11 cellular contexts compared by ENCODE assay signal in the genomic region with DNA sequence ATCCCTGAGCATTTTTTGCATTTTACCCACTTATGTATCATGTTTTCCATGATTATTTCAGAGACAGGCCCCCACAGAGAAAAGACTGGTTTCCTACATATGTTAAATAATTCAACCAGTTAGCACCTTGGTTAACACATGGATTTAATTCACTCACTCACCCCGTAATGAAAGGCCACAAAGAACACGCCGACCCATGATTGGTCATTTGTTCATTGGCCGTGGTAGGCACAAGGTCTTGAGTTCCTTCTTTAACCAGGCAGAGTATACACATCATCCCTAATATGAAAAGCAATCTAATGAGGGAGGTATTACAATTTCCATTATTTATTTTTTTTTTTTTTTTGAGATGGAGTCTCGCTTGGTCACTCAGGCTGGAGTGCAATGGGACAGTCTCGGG.
"Had no signal": no experiment of that assay in that cellular context is flagged by ENCODE, and none has a peak within 500 bp of the region (broad histone marks: within the 10 kb centered on the region; RNA-seq: fewer than 3 reads in every experiment).

No MANE protein-coding gene starts in this region.

- ATAC-seq: gastroesophageal sphincter, left lung, Right ventricle myocardium inferior, sciatic nerve had no signal

- H3K9me3 Mint-ChIP-seq: activated B cell treated with CpG ODN at 0.5 μM for 24 hours; activated naive CD4-positive, alpha-beta T cell treated with anti-CD3 and anti-CD28 coated beads for 36 hours; dendritic cell treated with granulocyte-macrophage colony-stimulating factor and Interleukin-4, amounts not matched to agents 40 ng/mL and 50 ng/mL, for 4 days had no signal

- H3K27me3 Mint-ChIP-seq: activated B cell treated with CpG ODN at 0.5 μM for 24 hours; dendritic cell treated with granulocyte-macrophage colony-stimulating factor and Interleukin-4, amounts not matched to agents 40 ng/mL and 50 ng/mL, for 4 days had no signal

- H3K4me3 Mint-ChIP-seq: activated B cell treated with CpG ODN at 0.5 μM for 24 hours; activated naive CD4-positive, alpha-beta T cell treated with anti-CD3 and anti-CD28 coated beads for 36 hours; dendritic cell treated with granulocyte-macrophage colony-stimulating factor and Interleukin-4, amounts not matched to agents 40 ng/mL and 50 ng/mL, for 4 days had no signal

- H3K27ac Mint-ChIP-seq: activated B cell treated with CpG ODN at 0.5 μM for 24 hours had no signal

- DNase-seq: activated B cell treated with CpG ODN at 0.5 μM for 24 hours, anterior cingulate cortex, cerebellar nuclear complex, islet precursor cell, left lung, SK-N-SH had no signal
